Comparison of ENCODE assay signal across 11 cellular contexts in the genomic region with DNA sequence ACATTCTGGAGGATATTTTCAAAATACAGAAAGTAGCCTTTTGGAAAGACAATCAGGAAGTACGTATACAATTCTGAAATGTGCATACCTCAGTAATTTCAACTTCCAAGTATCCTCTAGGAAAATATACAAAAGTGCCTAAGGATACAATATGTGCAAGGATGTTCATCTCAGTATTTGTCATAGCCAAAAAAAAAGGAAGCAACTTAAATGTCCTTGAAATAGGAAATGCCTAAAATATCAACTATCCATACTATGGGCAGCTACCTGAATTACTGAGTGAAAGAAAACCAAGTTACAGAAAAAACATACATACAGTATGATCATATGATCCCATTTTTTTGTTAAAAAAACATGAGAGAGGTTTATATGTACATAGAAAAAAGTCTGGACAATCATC. TPM values are rescaled to one million over a fixed set of nuclear protein-coding genes. Genes with fewer than 3 reads are reported as not detected.
DNase-seq lines count a peak whose midpoint lies in the region; TF ChIP-seq lines count a peak whose summit lies in the region.
"Had no signal": no experiment of that assay in that cellular context is flagged by ENCODE, and none has a peak within 500 bp of the region (broad histone marks: within the 10 kb centered on the region; RNA-seq: fewer than 3 reads in every experiment).

No MANE protein-coding gene starts in this region.

- H3K9me3 ChIP-seq in OCI-LY1 (ENCODE audit: low read length) = no peaks in the 10 kb centered on the region
- no peaks in the 10 kb centered on the region for H3K9me3 ChIP-seq in smooth muscle cell (replicated peaks; ENCODE audit: low read depth)
- H3K9me3 ChIP-seq: lower lobe of right lung had no signal

- H3K4me1 Mint-ChIP-seq in activated naive CD4-positive, alpha-beta T cell treated with anti-CD3 and anti-CD28 coated beads, Interleukin-2, amount 50 U/mL, for 24 hours = peaks cover 51% of the 10 kb centered on the region
- H3K4me1 Mint-ChIP-seq in dendritic cell treated with granulocyte-macrophage colony-stimulating factor and Interleukin-4, amounts not matched to agents 40 ng/mL and 50 ng/mL, for 4 days (ENCODE audit: low read depth) = peaks cover 37% of the 10 kb centered on the region

- peak overlapping the region; percentile 89 for H3K4me3 ChIP-seq in OCI-LY1 (ENCODE audit: low read depth, low read length, poor library complexity, severe bottlenecking)
- H3K4me3 ChIP-seq in smooth muscle cell = peak overlapping the region; percentile 75

- no peak overlapping the region for H2AFZ ChIP-seq in OCI-LY1 (ENCODE audit: low read length)
- H2AFZ ChIP-seq in smooth muscle cell (ENCODE audit: low read depth) = no peak overlapping the region

- H3K9ac ChIP-seq in OCI-LY1 (ENCODE audit: low read length) (peak overlapping the region; percentile 87), smooth muscle cell (ENCODE audit: low read depth) (no peak overlapping the region)

- intact Hi-C loops in dendritic cell treated with granulocyte-macrophage colony-stimulating factor and Interleukin-4, amounts not matched to agents 40 ng/mL and 50 ng/mL, for 4 days (cut with micrococcal nuclease) = no loop called here

- peaks cover 26% of the 10 kb centered on the region for H3K4me1 ChIP-seq in OCI-LY1 (ENCODE audit: insufficient read depth, low read length, severe bottlenecking)
- H3K4me1 ChIP-seq in smooth muscle cell (ENCODE audit: low read depth) = peaks cover 15% of the 10 kb centered on the region

- no peak overlapping the region for H3K27ac ChIP-seq in OCI-LY1 (ENCODE audit: low read depth, low read length, poor library complexity, severe bottlenecking)
- no peak overlapping the region for H3K27ac ChIP-seq in smooth muscle cell (ENCODE audit: low read depth)
- H3K27ac ChIP-seq in RWPE1 = no peak overlapping the region

- H3K36me3 ChIP-seq in OCI-LY1 (ENCODE audit: insufficient read depth, low read length) (peaks cover 43% of the 10 kb centered on the region), smooth muscle cell (ENCODE audit: low read depth) (no peaks in the 10 kb centered on the region)

- H3K27me3 ChIP-seq in OCI-LY1 (ENCODE audit: insufficient read depth, low read length) (no peaks in the 10 kb centered on the region), smooth muscle cell (ENCODE audit: low read depth) (no peaks in the 10 kb centered on the region)

- H3K79me2 ChIP-seq in OCI-LY1 (ENCODE audit: insufficient read depth, low read length) = peaks cover 27% of the 10 kb centered on the region
- H3K79me2 ChIP-seq in smooth muscle cell (ENCODE audit: low read depth) = peaks cover 28% of the 10 kb centered on the region

- peaks cover 16% of the 10 kb centered on the region for H3K36me3 Mint-ChIP-seq in activated naive CD4-positive, alpha-beta T cell treated with anti-CD3 and anti-CD28 coated beads, Interleukin-2, amount 50 U/mL, for 24 hours
- H3K36me3 Mint-ChIP-seq in dendritic cell treated with granulocyte-macrophage colony-stimulating factor and Interleukin-4, amounts not matched to agents 40 ng/mL and 50 ng/mL, for 4 days (ENCODE audit: low read depth) = peaks cover 44% of the 10 kb centered on the region

- H3K27me3 Mint-ChIP-seq in activated naive CD4-positive, alpha-beta T cell treated with anti-CD3 and anti-CD28 coated beads, Interleukin-2, amount 50 U/mL, for 24 hours = peaks cover 1% of the 10 kb centered on the region
- H3K27me3 Mint-ChIP-seq in dendritic cell treated with granulocyte-macrophage colony-stimulating factor and Interleukin-4, amounts not matched to agents 40 ng/mL and 50 ng/mL, for 4 days = peaks cover 2% of the 10 kb centered on the region

- POLR2A ChIA-PET in RWPE1 (lab: Yijun Ruan, JAX; ENCODE audit: low non-redundant PET) = no interaction called here

- WGBS in smooth muscle cell (ENCODE audit: low lambda C conversion rate) = 96% methylated on average over 1 of the region's 1 CpG

- CTCF ChIA-PET in RWPE1 (lab: Yijun Ruan, JAX) = interaction anchor here (0.5 to 3.8 kb wide), 9 partner anchors 8 to 258 kb away, joined by 3 to 21 read pairs (median 4); partner anchors contain the start of gene C6orf89

- no peak for DNase-seq in activated naive CD4-positive, alpha-beta T cell treated with anti-CD3 and anti-CD28 coated beads, Interleukin-2, amount 50 U/mL, for 16 hours
- no peak for DNase-seq in smooth muscle cell (lab: John Stamatoyannopoulos, UW; ENCODE audit: unreplicated experiment)
- DNase-seq in effector CD8-positive, alpha-beta T cell (lab: John Stamatoyannopoulos, UW) = no peak
- DNase-seq in RWPE1 (ENCODE audit: low spot score) = no peak
- no peak for DNase-seq in NCI-H1105 treated with DMSO at 0.1 percent for 48 hours (lab: John Stamatoyannopoulos, UW)
- DNase-seq: activated CD4-positive, alpha-beta T cell treated with anti-CD3 and anti-CD28 coated beads, Interleukin-2, amount 50 U/mL, for 1 hour; lower lobe of right lung; NCI-H2029 treated with DMSO at 0.1 percent for 48 hours had no signal

- peak overlapping the region; percentile 100 for H3K27ac Mint-ChIP-seq in activated naive CD4-positive, alpha-beta T cell treated with anti-CD3 and anti-CD28 coated beads, Interleukin-2, amount 50 U/mL, for 24 hours
- peak overlapping the region; percentile 98 for H3K27ac Mint-ChIP-seq in dendritic cell treated with granulocyte-macrophage colony-stimulating factor and Interleukin-4, amounts not matched to agents 40 ng/mL and 50 ng/mL, for 4 days

- no peaks in the 10 kb centered on the region for H3K9me2 ChIP-seq in OCI-LY1 (ENCODE audit: low read depth, low read length)

- peak overlapping the region; percentile 91 for H3K4me2 ChIP-seq in OCI-LY1 (ENCODE audit: low read length)
- H3K4me2 ChIP-seq in smooth muscle cell = peak overlapping the region; percentile 95

- no peak for TF ChIP-seq CTCF in OCI-LY1 (IDR thresholded peaks at IDR 0.05; ENCODE audit: low read length)
- TF ChIP-seq CTCF in smooth muscle cell (IDR thresholded peaks at IDR 0.05; ENCODE audit: borderline replicate concordance, insufficient read depth, poor library complexity, severe bottlenecking) = no peak
- TF ChIP-seq CTCF in RWPE1 (conservative IDR thresholded peaks at IDR 0.05; ENCODE audit: low read depth) = no peak

- H4K20me1 ChIP-seq in OCI-LY1 (ENCODE audit: insufficient read depth, low read length) (no peaks in the 10 kb centered on the region), smooth muscle cell (ENCODE audit: low read depth) (no peaks in the 10 kb centered on the region)

- no peaks in the 10 kb centered on the region for H3K9me3 Mint-ChIP-seq in activated naive CD4-positive, alpha-beta T cell treated with anti-CD3 and anti-CD28 coated beads, Interleukin-2, amount 50 U/mL, for 24 hours
- no peaks in the 10 kb centered on the region for H3K9me3 Mint-ChIP-seq in dendritic cell treated with granulocyte-macrophage colony-stimulating factor and Interleukin-4, amounts not matched to agents 40 ng/mL and 50 ng/mL, for 4 days

- H3F3A ChIP-seq in OCI-LY1 (ENCODE audit: insufficient read depth, low read length) (no peaks in the 10 kb centered on the region), smooth muscle cell (ENCODE audit: low read depth) (no peaks in the 10 kb centered on the region)

- H3K4me3 Mint-ChIP-seq in activated naive CD4-positive, alpha-beta T cell treated with anti-CD3 and anti-CD28 coated beads, Interleukin-2, amount 50 U/mL, for 24 hours = peak overlapping the region; percentile 95
- peak overlapping the region; percentile 96 for H3K4me3 Mint-ChIP-seq in dendritic cell treated with granulocyte-macrophage colony-stimulating factor and Interleukin-4, amounts not matched to agents 40 ng/mL and 50 ng/mL, for 4 days

RNA-seq across cellular contexts. Expression of gene PPIL1, which starts 1.5 kb away (rescaled TPM):
- total RNA-seq in smooth muscle cell = 49.3 and 57.6 TPM in 2 replicates
- polyA plus RNA-seq in smooth muscle cell = 34.6 and 45.4 TPM in 2 replicates

RNA-seq across cellular contexts. Expression of gene C6orf89, which starts 12.6 kb away (rescaled TPM):
- 40.7 and 45.7 TPM in 2 replicates for total RNA-seq in smooth muscle cell
- polyA plus RNA-seq in smooth muscle cell = 43.7 and 44.6 TPM in 2 replicates

RNA-seq across cellular contexts. Expression of gene CPNE5, which starts 33.9 kb away (rescaled TPM):
- total RNA-seq in smooth muscle cell = 0.31 TPM in 1 of 2 replicates, not detected in the other
- polyA plus RNA-seq in smooth muscle cell = 0.43 and 1.0 TPM in 2 replicates
